Comparison of ENCODE assay signal across 18 cellular contexts in the genomic region with DNA sequence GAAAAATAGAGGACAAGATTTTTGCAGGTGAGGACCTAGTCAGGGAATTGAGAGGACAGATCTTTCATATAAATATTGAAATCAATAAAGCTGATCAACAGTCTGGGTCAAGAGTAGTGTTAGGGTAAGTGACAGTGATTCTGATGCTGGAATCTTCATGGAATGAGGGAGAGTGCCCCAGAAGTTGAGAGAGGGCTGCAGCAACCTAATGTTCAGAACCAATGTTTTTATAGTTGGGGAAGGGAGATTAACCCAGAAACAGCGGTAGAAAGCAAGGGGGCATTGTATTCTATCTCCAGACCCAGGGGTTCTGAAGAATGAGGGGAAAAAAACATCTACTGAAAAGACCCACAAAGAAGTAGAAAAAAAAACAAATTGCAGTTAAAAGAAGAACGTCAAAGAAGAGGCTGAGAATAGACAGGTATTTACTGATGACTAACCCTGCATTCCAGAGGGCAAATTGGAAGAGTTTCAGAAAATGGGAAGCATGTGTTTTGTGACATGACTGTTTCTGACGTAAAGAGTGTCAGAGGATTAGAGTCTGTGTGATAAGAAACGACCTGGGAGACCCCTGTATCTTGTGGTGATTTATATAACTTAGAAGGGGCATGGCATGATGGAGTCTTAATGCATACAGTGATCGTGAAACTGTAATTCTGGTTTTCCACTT.
DNase-seq lines count a peak whose midpoint lies in the region; ATAC-seq, FAIRE-seq and TF ChIP-seq lines count a peak whose summit lies in the region.
"Had no signal": no experiment of that assay in that cellular context is flagged by ENCODE, and none has a peak within 500 bp of the region (broad histone marks: within the 10 kb centered on the region; RNA-seq: fewer than 3 reads in every experiment).

No MANE protein-coding gene starts in this region.

- intact Hi-C loops in upper lobe of right lung (cut with DNase I) = no loop called here

- CTCF ChIA-PET in activated naive CD4-positive, alpha-beta T cell treated with anti-CD3 and anti-CD28 coated beads, Interleukin-2, amount 10 ng/mL, durations not matched to agents 7 days and 5 days (lab: Charles Lee) = no interaction called here

- peaks cover 8% of the 10 kb centered on the region for H3K9me3 Mint-ChIP-seq in activated naive CD4-positive, alpha-beta T cell treated with anti-CD3 and anti-CD28 coated beads, Interleukin-2, amount 50 U/mL, for 24 hours
- H3K9me3 Mint-ChIP-seq in activated naive CD4-positive, alpha-beta T cell treated with anti-CD3 and anti-CD28 coated beads, Interleukin-2, amount 10 ng/mL, durations not matched to agents 7 days and 5 days = no peaks in the 10 kb centered on the region
- H3K9me3 Mint-ChIP-seq: nephron progenitor cell had no signal

- no peak overlapping the region for H3K27ac ChIP-seq in upper lobe of right lung
- H3K27ac ChIP-seq: body of pancreas had no signal

- no peak for TF ChIP-seq CTCF in upper lobe of right lung (IDR thresholded peaks at IDR 0.05)

- peak overlapping the region; percentile 49 for H3K27ac Mint-ChIP-seq in activated naive CD4-positive, alpha-beta T cell treated with anti-CD3 and anti-CD28 coated beads, Interleukin-2, amount 50 U/mL, for 24 hours
- H3K27ac Mint-ChIP-seq in activated naive CD4-positive, alpha-beta T cell treated with anti-CD3 and anti-CD28 coated beads, Interleukin-2, amount 10 ng/mL, durations not matched to agents 7 days and 5 days = no peak overlapping the region
- H3K27ac Mint-ChIP-seq: effector memory CD8-positive, alpha-beta T cell; nephron progenitor cell had no signal

- H3K27me3 ChIP-seq in upper lobe of right lung = no peaks in the 10 kb centered on the region
- H3K27me3 ChIP-seq: body of pancreas had no signal

- ATAC-seq in upper lobe of right lung = no peak
- ATAC-seq: body of pancreas; effector memory CD8-positive, alpha-beta T cell had no signal

- no peak overlapping the region for H3K4me3 Mint-ChIP-seq in activated naive CD4-positive, alpha-beta T cell treated with anti-CD3 and anti-CD28 coated beads, Interleukin-2, amount 50 U/mL, for 24 hours
- H3K4me3 Mint-ChIP-seq in activated naive CD4-positive, alpha-beta T cell treated with anti-CD3 and anti-CD28 coated beads, Interleukin-2, amount 10 ng/mL, durations not matched to agents 7 days and 5 days = no peak overlapping the region
- H3K4me3 Mint-ChIP-seq: effector memory CD8-positive, alpha-beta T cell; nephron progenitor cell had no signal

- no peak overlapping the region for H3K4me3 ChIP-seq in upper lobe of right lung
- H3K4me3 ChIP-seq: body of pancreas had no signal

- no peaks in the 10 kb centered on the region for H3K9me3 ChIP-seq in upper lobe of right lung
- H3K9me3 ChIP-seq: body of pancreas, Caco-2 had no signal

- DNase-seq in activated naive CD4-positive, alpha-beta T cell treated with anti-CD3 and anti-CD28 coated beads, Interleukin-2, amount 10 ng/mL, durations not matched to agents 7 days and 5 days = no peak
- DNase-seq in amniotic epithelial cell (ENCODE audit: low read depth) = peak; percentile 76
- DNase-seq in glomerular visceral epithelial cell (ENCODE audit: extremely low spot score) = peak; percentile 58
- peak; percentile 42 for DNase-seq in urothelium cell line (ENCODE audit: low spot score)
- no peak for DNase-seq in Ammon's horn (ENCODE audit: low spot score)
- no peak for DNase-seq in upper lobe of right lung
- DNase-seq in activated CD4-positive, alpha-beta T cell treated with anti-CD3 and anti-CD28 coated beads for 1 hour = no peak
- DNase-seq: activated CD4-positive, alpha-beta T cell treated with anti-CD3 and anti-CD28 coated beads for 48 hours; activated T-cell treated with anti-CD3 and anti-CD28 coated beads, Interleukin-2, amount 50 U/mL, for 48 hours; body of pancreas; Caco-2; effector memory CD8-positive, alpha-beta T cell; NCI-H1092 treated with DMSO at 0.1 percent for 48 hours; NCI-H524; nephron progenitor cell; T-helper 2 cell had no signal

- H3K27me3 Mint-ChIP-seq in activated naive CD4-positive, alpha-beta T cell treated with anti-CD3 and anti-CD28 coated beads, Interleukin-2, amount 50 U/mL, for 24 hours = no peaks in the 10 kb centered on the region
- no peaks in the 10 kb centered on the region for H3K27me3 Mint-ChIP-seq in activated naive CD4-positive, alpha-beta T cell treated with anti-CD3 and anti-CD28 coated beads, Interleukin-2, amount 10 ng/mL, durations not matched to agents 7 days and 5 days
- H3K27me3 Mint-ChIP-seq: effector memory CD8-positive, alpha-beta T cell had no signal

- H3K36me3 ChIP-seq in upper lobe of right lung = no peaks in the 10 kb centered on the region

- no peaks in the 10 kb centered on the region for H3K36me3 Mint-ChIP-seq in activated naive CD4-positive, alpha-beta T cell treated with anti-CD3 and anti-CD28 coated beads, Interleukin-2, amount 50 U/mL, for 24 hours
- no peaks in the 10 kb centered on the region for H3K36me3 Mint-ChIP-seq in activated naive CD4-positive, alpha-beta T cell treated with anti-CD3 and anti-CD28 coated beads, Interleukin-2, amount 10 ng/mL, durations not matched to agents 7 days and 5 days

- H3K4me1 Mint-ChIP-seq in activated naive CD4-positive, alpha-beta T cell treated with anti-CD3 and anti-CD28 coated beads, Interleukin-2, amount 50 U/mL, for 24 hours = no peaks in the 10 kb centered on the region
- no peaks in the 10 kb centered on the region for H3K4me1 Mint-ChIP-seq in activated naive CD4-positive, alpha-beta T cell treated with anti-CD3 and anti-CD28 coated beads, Interleukin-2, amount 10 ng/mL, durations not matched to agents 7 days and 5 days
- H3K4me1 Mint-ChIP-seq: nephron progenitor cell had no signal

- FAIRE-seq in urothelium cell line (lab: Jason Lieb, UNC) = no peak
- FAIRE-seq: A204.1 had no signal

- no peaks in the 10 kb centered on the region for H3K4me1 ChIP-seq in upper lobe of right lung
- H3K4me1 ChIP-seq: body of pancreas, Caco-2 had no signal

Comparison
In these comparisons a context has a peak if more than half of its experiments do, and no peak if none do; other contexts are left out.
1. DNase-seq: peak in amniotic epithelial cell (single experiment), glomerular visceral epithelial cell (single experiment) and urothelium cell line (single experiment); none in activated naive CD4-positive, alpha-beta T cell treated with anti-CD3 and anti-CD28 coated beads, Interleukin-2, amount 10 ng/mL, durations not matched to agents 7 days and 5 days (single experiment), Ammon's horn (single experiment), upper lobe of right lung (single experiment) and activated CD4-positive, alpha-beta T cell treated with anti-CD3 and anti-CD28 coated beads for 1 hour (single experiment).